In the genomic region with DNA sequence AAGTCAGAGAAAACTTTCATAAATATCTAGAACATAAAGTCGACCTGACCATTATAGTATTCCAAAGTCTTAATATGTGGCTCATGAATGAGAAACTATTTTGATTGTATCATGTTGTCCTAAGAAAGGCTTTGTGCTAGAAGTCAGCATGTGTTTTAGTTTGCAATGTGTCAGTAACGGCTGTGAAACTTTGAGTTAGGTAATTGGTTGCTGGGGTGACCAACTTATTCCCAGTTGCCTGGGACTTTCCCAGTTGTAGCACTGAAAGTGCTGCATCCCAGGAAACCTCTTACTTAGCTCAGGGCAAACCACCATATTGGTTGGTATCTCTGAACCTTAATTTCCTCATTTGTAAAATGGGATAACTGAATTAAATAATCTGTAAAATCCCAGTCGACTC, we compare ENCODE assay signal across 21 cellular contexts.
"Had no signal": no experiment of that assay in that cellular context is flagged by ENCODE, and none has a peak within 500 bp of the region (broad histone marks: within the 10 kb centered on the region; RNA-seq: fewer than 3 reads in every experiment).

No MANE protein-coding gene starts in this region.

- H3K4me3 ChIP-seq: lower lobe of right lung, neural progenitor cell, spleen, upper lobe of left lung had no signal

- H3K4me1 ChIP-seq: lower lobe of right lung, spleen, upper lobe of left lung had no signal

- H3K36me3 ChIP-seq: lower lobe of right lung, neural progenitor cell, upper lobe of left lung had no signal

- ATAC-seq: esophagus mucosa; left lobe of liver; lower lobe of right lung; naive thymus-derived CD8-positive, alpha-beta T cell; T-helper 17 cell had no signal

- H3K27me3 ChIP-seq: neural progenitor cell, spleen, upper lobe of left lung had no signal

- H3K9me3 ChIP-seq: lower lobe of right lung, upper lobe of left lung had no signal

- FAIRE-seq: kidney had no signal

- DNase-seq: activated CD4-positive, alpha-beta memory T cell treated with anti-CD3 and anti-CD28 coated beads for 36 hours; activated CD4-positive, alpha-beta T cell treated with anti-CD3 and anti-CD28 coated beads for 4 hours; activated CD4-positive, CD25-positive, alpha-beta regulatory T cell; activated effector memory CD4-positive, alpha-beta T cell treated with Interleukin-2 at 50 U/mL for 16 hours; activated naive CD4-positive, alpha-beta T cell treated with anti-CD3 and anti-CD28 coated beads, Interleukin-2, amount 10 ng/mL, durations not matched to agents 7 days and 5 days; activated T-cell treated with anti-CD3 and anti-CD28 coated beads, Interleukin-2, amount 50 U/mL, for 48 hours; effector memory CD4-positive, alpha-beta T cell; foreskin melanocyte; kidney; lower lobe of right lung; naive thymus-derived CD8-positive, alpha-beta T cell; retina; spleen; stimulated activated CD4-positive, alpha-beta T cell treated with anti-CD3 and anti-CD28 coated beads, Interleukin-4, amount 100 ng/mL, for 24 hours; stimulated activated naive CD4-positive, alpha-beta T cell treated with Interleukin-2 at 50 U/mL for 16 hours; SW 1271; T-helper 17 cell; upper lobe of left lung had no signal

- H3K27ac ChIP-seq: lower lobe of right lung, neural progenitor cell, spleen, upper lobe of left lung had no signal
